15 cellular contexts compared by ENCODE assay signal in genomic region chr11:12124306-12124705, GRCh38. TPM values are rescaled to one million over a fixed set of nuclear protein-coding genes. Genes with fewer than 3 reads are reported as not detected.
DNase-seq lines count a peak whose midpoint lies in the region; ATAC-seq, FAIRE-seq and TF ChIP-seq lines count a peak whose summit lies in the region.
"Had no signal": no experiment of that assay in that cellular context is flagged by ENCODE, and none has a peak within 500 bp of the region (broad histone marks: within the 10 kb centered on the region; RNA-seq: fewer than 3 reads in every experiment).

No MANE protein-coding gene starts in this region.

- TF ChIP-seq CTCF in AG04450 (IDR thresholded peaks at IDR 0.05; ENCODE audit: low read depth, low read length) = no peak
- TF ChIP-seq CTCF in Calu3 (IDR thresholded peaks at IDR 0.05; ENCODE audit: unreplicated experiment) = no peak
- TF ChIP-seq CTCF in K562 (IDR thresholded peaks at IDR 0.05 in 2 of 3, conservative IDR thresholded peaks at IDR 0.05 in 1 of 3; ENCODE audit: insufficient read depth in 2 of 3, low read depth in 1 of 3, low read length in 3 of 3) = no peak

- POLR2A ChIA-PET in AG04450 (lab: Yijun Ruan, JAX) = interaction anchor here (0.6 kb wide), 1 partner anchor 37 kb away, joined by 3 read pairs; no protein-coding TSS in a partner anchor
- POLR2A ChIA-PET in K562 (lab: Yijun Ruan, JAX) = interaction anchor here (0.6 to 4.3 kb wide), 12 partner anchors 8 to 75 kb away, joined by 3 to 37 read pairs (median 4); partner anchors contain the start of gene MICAL2

- TF ChIP-seq EP300 in K562 (IDR thresholded peaks at IDR 0.05; ENCODE audit: low read length) = no peak

- BruUV-seq in Calu3 (replicated peaks; lab: Mats Ljungman, UMichigan) = no TSS peak
- BruUV-seq in K562 (replicated peaks; lab: Mats Ljungman, UMichigan) = no TSS peak

- no peak for TF ChIP-seq RAD21 in K562 (CRISPR knock-in tag; conservative IDR thresholded peaks at IDR 0.05 in 1 of 2, IDR thresholded peaks at IDR 0.05 in 1 of 2)

- in situ Hi-C loops in K562 (cut with MboI) = no loop called here

- H3K4me3 ChIP-seq in AG04450 (ENCODE audit: low read depth, low read length) (no peak overlapping the region), K562 (no peak overlapping the region), mesodermal cell (ENCODE audit: extremely low read depth, insufficient read depth, low read length, poor library complexity, severe bottlenecking) (no peak overlapping the region)

- DNase-seq in AG04450 (ENCODE audit: low read depth, low spot score) (no peak), Calu3 (no peak), K562 (ENCODE audit: extremely low read depth in 1 of 4, low spot score in 3 of 4) (no peak), DMS 273 treated with DMSO at 0.1 percent for 48 hours (lab: John Stamatoyannopoulos, UW) (no peak)
- DNase-seq in stimulated activated CD4-positive, alpha-beta T cell treated with anti-CD3 and anti-CD28 coated beads, Interleukin-4, amount 100 ng/mL, for 1 hour = no peak
- DNase-seq: activated naive CD4-positive, alpha-beta T cell; CD4-positive, CD25-positive, alpha-beta regulatory T cell; cerebellar nuclear complex; H9; NCI-H2171 treated with DMSO at 0.1 percent for 48 hours; stimulated activated CD4-positive, alpha-beta T cell treated with anti-CD3 and anti-CD28 coated beads, Interleukin-4, amount 100 ng/mL, for 24 hours had no signal

- peak overlapping the region; percentile 9; the same call in 1 of the 2 replicates for H2AFZ ChIP-seq in K562 (ENCODE audit: low read depth, low read length)

- ATAC-seq in K562 (no peak), HG03565 (IDR thresholded peaks at IDR 0.05; ENCODE audit: unreplicated experiment) (no peak), HG03280 (IDR thresholded peaks at IDR 0.05; ENCODE audit: unreplicated experiment) (no peak)

- H3K79me2 ChIP-seq in K562 (ENCODE audit: control insufficient read depth, insufficient read depth, low read length) = peaks cover 24% of the 10 kb centered on the region; the same call in 2 of the 3 replicates

- peak overlapping the region; percentile 90 for H3K27ac Mint-ChIP-seq in Calu3 (ENCODE audit: unreplicated experiment)
- H3K27ac Mint-ChIP-seq: H9 had no signal

- H3K27me3 Mint-ChIP-seq in Calu3 (ENCODE audit: unreplicated experiment) = no peaks in the 10 kb centered on the region
- H3K27me3 Mint-ChIP-seq: stimulated activated naive CD8-positive, alpha-beta T cell treated with anti-CD3 and anti-CD28 coated beads, Interleukin-15, Interleukin-2, amounts not matched to agents 100 ng/mL and 50 ng/mL, for 24 hours had no signal

- peaks cover 38% of the 10 kb centered on the region for H3K36me3 Mint-ChIP-seq in Calu3 (ENCODE audit: insufficient read depth, unreplicated experiment)
- H3K36me3 Mint-ChIP-seq: CD4-positive, CD25-positive, alpha-beta regulatory T cell had no signal

- no peak for TF ChIP-seq POLR2A in K562 (conservative IDR thresholded peaks at IDR 0.05)

- H3K4me1 Mint-ChIP-seq in Calu3 (ENCODE audit: low read depth, unreplicated experiment) = peaks cover 63% of the 10 kb centered on the region

- no peaks in the 10 kb centered on the region for H4K20me1 ChIP-seq in K562 (replicated peaks; ENCODE audit: control insufficient read depth, insufficient read depth, low read length)

- H3K27ac ChIP-seq in AG04450 (ENCODE audit: low read depth, low read length) (peak overlapping the region; percentile 67), K562 (ENCODE audit: extremely low read depth, low read depth, low read length) (peak overlapping the region; percentile 57), mesodermal cell (ENCODE audit: low read depth, low read length, severe bottlenecking) (peak overlapping the region; percentile 80)

- H3K9ac ChIP-seq in K562 (ENCODE audit: insufficient read depth in 1 of 2, low read depth in 2 of 2, low read length in 2 of 2) = peak overlapping the region; percentile 27 to 33; a peak in 3 of 4 replicates

- peak overlapping the region; percentile 8 for H3K4me3 Mint-ChIP-seq in Calu3 (ENCODE audit: low read depth, unreplicated experiment)
- H3K4me3 Mint-ChIP-seq: CD4-positive, CD25-positive, alpha-beta regulatory T cell; H9; stimulated activated naive CD8-positive, alpha-beta T cell treated with anti-CD3 and anti-CD28 coated beads, Interleukin-15, Interleukin-2, amounts not matched to agents 100 ng/mL and 50 ng/mL, for 24 hours had no signal

- H3K9me3 ChIP-seq in AG04450 (ENCODE audit: control insufficient read depth, insufficient read depth, low read length) = no peaks in the 10 kb centered on the region
- H3K9me3 ChIP-seq in K562 (replicated peaks; ENCODE audit: control insufficient read depth, insufficient read depth, low read depth, low read length) = no peaks in the 10 kb centered on the region
- no peaks in the 10 kb centered on the region for H3K9me3 ChIP-seq in mesodermal cell (ENCODE audit: control insufficient read depth, low read length)

- CTCF ChIA-PET in AG04450 (lab: Charles Lee) = interaction anchor here (1.0 kb wide), 2 partner anchors 37 to 112 kb away, joined by 3 to 4 read pairs; no protein-coding TSS in a partner anchor
- CTCF ChIA-PET in Calu3 (lab: Charles Lee) = no interaction called here
- CTCF ChIA-PET in K562 (lab: Yijun Ruan, JAX; ENCODE audit: low intra/inter-chr PET ratio) = no interaction called here

- H3K4me2 ChIP-seq in K562 (ENCODE audit: insufficient read depth, low read length) = peak overlapping the region; percentile 44

- H3K36me3 ChIP-seq in K562 (ENCODE audit: control insufficient read depth, insufficient read depth, low read length) (0 out of 3 replicates have a peak, but pooled peaks cover 2% of the 10 kb centered on the region), mesodermal cell (ENCODE audit: control insufficient read depth, insufficient read depth, low read length) (peaks cover 45% of the 10 kb centered on the region)

- H3K9me1 ChIP-seq in K562 (ENCODE audit: control insufficient read depth, insufficient read depth, low read length) = peaks cover 2% of the 10 kb centered on the region

- no peaks in the 10 kb centered on the region for H3K9me3 Mint-ChIP-seq in Calu3 (ENCODE audit: low read depth, unreplicated experiment)
- H3K9me3 Mint-ChIP-seq: CD4-positive, CD25-positive, alpha-beta regulatory T cell; H9; stimulated activated naive CD8-positive, alpha-beta T cell treated with anti-CD3 and anti-CD28 coated beads, Interleukin-15, Interleukin-2, amounts not matched to agents 100 ng/mL and 50 ng/mL, for 24 hours had no signal

- intact Hi-C loops in Calu3 (cut with micrococcal nuclease; ENCODE audit: unreplicated experiment) (no loop called here), K562 (cut with micrococcal nuclease) (loop anchor here (2.0 kb wide), 1 partner anchor 76 kb away; no protein-coding TSS in a partner anchor)

- FAIRE-seq in K562 (lab: Jason Lieb, UNC) = no peak

- H3K27me3 ChIP-seq in AG04450 (ENCODE audit: control insufficient read depth, insufficient read depth, low read length) (no peaks in the 10 kb centered on the region), K562 (ENCODE audit: control insufficient read depth in 2 of 2, insufficient read depth in 2 of 2, low read length in 2 of 2) (no peaks in the 10 kb centered on the region)

- WGBS in K562 (ENCODE audit: insufficient coverage, low coverage, missing lambda C conversion rate) = 45% methylated on average over 9 of the region's 9 CpGs
- WGBS in mesodermal cell (ENCODE audit: insufficient coverage in 2 of 2), 2 experiments = 89 to 91% methylated on average over 9 of the region's 9 CpGs

- H3K4me1 ChIP-seq in K562 (replicated peaks in 1 of 2; ENCODE audit: control insufficient read depth in 2 of 2, insufficient read depth in 2 of 2, low read length in 2 of 2) (peaks cover 39 to 74% of the 10 kb centered on the region in 2 experiments), mesodermal cell (ENCODE audit: control insufficient read depth, insufficient read depth, low read length, poor library complexity, severe bottlenecking) (peaks cover 62% of the 10 kb centered on the region)

TF ChIP-seq in K562, 482 proteins besides CTCF, POLR2A, EP300 and RAD21 (continues in another document):
- TF ChIP-seq GATA2 (CRISPR knock-in tag; IDR thresholded peaks at IDR 0.05) = no peak
- no peak for TF ChIP-seq NFRKB (IDR thresholded peaks at IDR 0.05; ENCODE audit: low read depth)
- TF ChIP-seq RBFOX2 (IDR thresholded peaks at IDR 0.05; ENCODE audit: low read depth, low read length) = peak; percentile 28
- no peak for TF ChIP-seq KDM5B (IDR thresholded peaks at IDR 0.05; ENCODE audit: insufficient replicate concordance, low read depth, low read length)

RNA-seq across cellular contexts. Expression of gene MICAL2, which starts 13.9 kb away (rescaled TPM):
- 171 and 222 TPM in 2 replicates for polyA plus RNA-seq in AG04450 (2011; rRNA removed)
- 389 and 460 TPM in 2 replicates for polyA minus RNA-seq in AG04450 (2011; rRNA and poly(A)+ RNA removed)
- total RNA-seq in Calu3 (2022) = 191 and 202 TPM in 2 replicates
- 173 and 222 TPM in 2 replicates for total RNA-seq in K562 (2011; cell fraction: chromatin; rRNA removed; ENCODE audit: low replicate concordance)
- total RNA-seq in K562 (2011; cell fraction: nucleolus; rRNA removed) = 77.0 and 99.7 TPM in 2 replicates
- 107 and 133 TPM in 2 replicates for total RNA-seq in K562 (2011; cell fraction: nucleoplasm; rRNA removed)
- 33.6 and 42.7 TPM in 2 replicates for total RNA-seq in K562 (2014; rRNA removed)
- total RNA-seq in K562 (2014; rRNA removed; fragmentation: Illumina TruSeq; extraction: Trizol) = 35.0 and 36.8 TPM in 2 replicates
- total RNA-seq in K562 (2015; rRNA removed; fragmentation: Illumina TruSeq; extraction: Trizol) = 22.9 and 23.7 TPM in 2 replicates
- 63.5 and 64.2 TPM in 2 replicates for total RNA-seq in K562 (2021)
- polyA plus RNA-seq in K562 (2011; rRNA removed) = 38.1 and 47.3 TPM in 2 replicates
- polyA plus RNA-seq in K562 (2011; cell fraction: cytosol; rRNA removed) = 28.3 and 36.5 TPM in 2 replicates
- polyA plus RNA-seq in K562 (2011; cell fraction: nucleus; rRNA removed) = 46.0 and 76.1 TPM in 2 replicates
- 31.7 and 42.8 TPM in 2 replicates for polyA plus RNA-seq in K562 (2012)
- 40.3 and 43.0 TPM in 2 replicates for polyA plus RNA-seq in K562 (2014; fragmentation: Illumina TruSeq; extraction: Trizol)
- polyA plus RNA-seq in K562 (2014; fragmentation: Nextera tagmentation; extraction: Ambion mirVana) = 1 to 10 TPM; 4.7 to 5.9 TPM
- polyA plus RNA-seq in K562 (2014; rRNA removed) = 23.3 and 24.0 TPM in 2 replicates
- polyA minus RNA-seq in K562 (2011; rRNA and poly(A)+ RNA removed) = 82.4 and 92.6 TPM in 2 replicates
- 47.4 and 54.4 TPM in 2 replicates for polyA minus RNA-seq in K562 (2011; cell fraction: cytosol; rRNA and poly(A)+ RNA removed)
- polyA minus RNA-seq in K562 (2011; cell fraction: nucleus; rRNA and poly(A)+ RNA removed) = 66.9 and 104 TPM in 2 replicates
- polyA plus RNA-seq in mesodermal cell (2013, experiment 1 of 2) = 99.2 TPM
- polyA plus RNA-seq in mesodermal cell (2013, experiment 2 of 2) = 85.1 TPM
